19 cellular contexts compared by ENCODE assay signal in the genomic region with DNA sequence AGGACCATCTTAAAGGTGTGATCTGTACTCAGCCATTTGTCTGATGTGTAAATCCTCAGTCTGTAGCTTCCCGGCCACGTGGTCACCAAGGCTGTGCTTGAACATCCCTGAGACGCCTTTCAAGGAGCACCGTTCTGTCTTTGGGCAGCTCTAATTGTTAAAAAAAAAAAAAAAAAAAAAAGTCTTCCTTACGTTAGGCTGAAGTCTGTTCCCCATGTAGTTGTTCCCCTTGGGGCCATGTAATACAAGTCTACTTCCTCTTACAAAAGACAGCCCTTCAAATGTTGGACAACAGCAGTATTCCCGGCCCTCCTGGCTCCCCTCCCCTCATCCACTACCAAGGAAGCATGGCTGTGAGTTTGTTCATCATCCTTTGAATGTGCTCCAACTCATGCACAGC.
DNase-seq lines count a peak whose midpoint lies in the region; ATAC-seq, FAIRE-seq and TF ChIP-seq lines count a peak whose summit lies in the region.
"Had no signal": no experiment of that assay in that cellular context is flagged by ENCODE, and none has a peak within 500 bp of the region (broad histone marks: within the 10 kb centered on the region; RNA-seq: fewer than 3 reads in every experiment).

No MANE protein-coding gene starts in this region.

- TF ChIP-seq RAD21 in GM12878 (IDR thresholded peaks at IDR 0.05; ENCODE audit: insufficient read depth, low read depth, low read length): no peak

- H3K4me1 Mint-ChIP-seq in MCF 10A (ENCODE audit: insufficient read depth, unreplicated experiment) (peaks cover 10% of the 10 kb centered on the region), natural killer cell (peaks cover 78 to 86% of the 10 kb centered on the region in 2 donors)

- no peak overlapping the region for H3K9ac ChIP-seq in GM12878 (ENCODE audit: control insufficient read depth, insufficient read depth, low read length)

- in situ Hi-C loops in GM12878 (cut with MboI): no loop called here
- in situ Hi-C loops in HAP-1 (cut with MboI; ENCODE audit: low sequenced_read_pairs): no loop called here

- intact Hi-C loops in breast epithelium (cut with DNase I; ENCODE audit: low total_unique reads): no loop called here
- intact Hi-C loops in MCF 10A (cut with micrococcal nuclease): loop anchor here (5.0 kb wide), 1 partner anchor 88 kb away; no protein-coding TSS in a partner anchor
- intact Hi-C loops in GM12878 (cut with micrococcal nuclease; ENCODE audit: unreplicated experiment): no loop called here
- intact Hi-C loops in natural killer cell (cut with micrococcal nuclease): no loop called here

- H3K4me3 Mint-ChIP-seq in MCF 10A (ENCODE audit: unreplicated experiment) (no peak overlapping the region), natural killer cell (peak overlapping the region; percentile 21)
- H3K4me3 Mint-ChIP-seq: HFFc6 had no signal

- H3K79me2 ChIP-seq in GM12878 (ENCODE audit: control insufficient read depth, insufficient read depth, low read length): peaks cover 77% of the 10 kb centered on the region

- H3K4me3 ChIP-seq in breast epithelium: no peak overlapping the region
- no peak overlapping the region for H3K4me3 ChIP-seq in GM12878
- no peak overlapping the region for H3K4me3 ChIP-seq in HAP-1
- H3K4me3 ChIP-seq: A549 had no signal

- CTCF ChIA-PET in MCF 10A (lab: Yijun Ruan, JAX) (no interaction called here), GM12878 (lab: Yijun Ruan, JAX) (interaction anchor here (0.9 to 1.6 kb wide), 5 partner anchors 8 to 35 kb away, joined by 3 to 5 read pairs (median 3); no protein-coding TSS in a partner anchor)

- BruUV-seq in MCF 10A (replicated peaks; lab: Mats Ljungman, UMichigan) (no TSS peak), GM12878 (replicated peaks; lab: Mats Ljungman, UMichigan) (no TSS peak)

- no peak for TF ChIP-seq EP300 in GM12878 (IDR thresholded peaks at IDR 0.05; ENCODE audit: borderline replicate concordance in 1 of 2, control insufficient read depth in 1 of 2, low read depth in 2 of 2, low read length in 2 of 2)

- H3K27ac Mint-ChIP-seq in MCF 10A (ENCODE audit: low read depth, unreplicated experiment) (no peak overlapping the region), natural killer cell (peak overlapping the region; percentile 36 to 58)
- H3K27ac Mint-ChIP-seq: HFFc6 had no signal

- RAD21 ChIA-PET in GM12878 (lab: Charles Lee; ENCODE audit: unreplicated experiment): interaction anchor here (0.6 to 1.8 kb wide), 9 partner anchors 10 to 41 kb away, joined by 3 to 7 read pairs (median 4); no protein-coding TSS in a partner anchor

- no peak for TF ChIP-seq CTCF in breast epithelium (IDR thresholded peaks at IDR 0.05)
- no peak for TF ChIP-seq CTCF in MCF 10A (IDR thresholded peaks at IDR 0.05; ENCODE audit: unreplicated experiment)
- no peak for TF ChIP-seq CTCF in GM12878 (IDR thresholded peaks at IDR 0.05 in 2 of 3, conservative IDR thresholded peaks at IDR 0.05 in 1 of 3; ENCODE audit: control insufficient read depth in 2 of 3, extremely low read depth in 1 of 3, insufficient read depth in 1 of 3, low read depth in 3 of 3, low read length in 3 of 3)
- no peak for TF ChIP-seq CTCF in natural killer cell (IDR thresholded peaks at IDR 0.05)

- H3K4me1 ChIP-seq in breast epithelium: peaks cover 0 to 5% of the 10 kb centered on the region in 2 donors
- peaks cover 15% of the 10 kb centered on the region; the same call in 1 of the 2 replicates for H3K4me1 ChIP-seq in GM12878 (ENCODE audit: control insufficient read depth, insufficient read depth, low read length)
- peaks cover 5% of the 10 kb centered on the region for H3K4me1 ChIP-seq in HAP-1
- H3K4me1 ChIP-seq: Caco-2 had no signal

- no peaks in the 10 kb centered on the region for H3K36me3 ChIP-seq in breast epithelium
- no peaks in the 10 kb centered on the region; a peak in 1 of 4 replicates for H3K36me3 ChIP-seq in GM12878 (ENCODE audit: control insufficient read depth in 2 of 2, insufficient read depth in 2 of 2, low read length in 1 of 2)
- no peaks in the 10 kb centered on the region for H3K36me3 ChIP-seq in HAP-1 (replicated peaks)

- POLR2A ChIA-PET in MCF 10A (lab: Yijun Ruan, JAX) (interaction anchor here (0.6 kb wide), 1 partner anchor 18 kb away, joined by 3 read pairs; no protein-coding TSS in a partner anchor), GM12878 (lab: Charles Lee) (interaction anchor here (0.6 to 1.6 kb wide), 7 partner anchors 13 to 93 kb away, joined by 3 to 8 read pairs (median 4); no protein-coding TSS in a partner anchor)

- peak overlapping the region; percentile 8 to 26 for H3K27ac ChIP-seq in breast epithelium
- peak overlapping the region; percentile 7; the same call in 1 of the 2 replicates for H3K27ac ChIP-seq in GM12878 (ENCODE audit: control insufficient read depth, insufficient read depth)
- H3K27ac ChIP-seq: A549 had no signal

- DNase-seq in breast epithelium (ENCODE audit: low spot score in 2 of 2) (no peak), MCF 10A (ENCODE audit: unreplicated experiment) (no peak), GM12878 (ENCODE audit: low read depth, low spot score) (no peak), natural killer cell (no peak), HAP-1 (ENCODE audit: low spot score in 2 of 2) (no peak), NOMO-1 treated with DMSO at 0.1 percent for 48 hours (lab: John Stamatoyannopoulos, UW; ENCODE audit: unreplicated experiment) (no peak)
- no peak for DNase-seq in activated effector memory CD4-positive, alpha-beta T cell treated with anti-CD3 and anti-CD28 coated beads, Interleukin-2, amount 50 U/mL, for 16 hours
- DNase-seq: Caco-2, DMS153, GOT3, HFFc6, KG1, NCI-H1092 treated with DMSO at 0.1 percent for 48 hours, NCI-H2081 treated with DMSO at 0.1 percent for 48 hours, NCI-H526 treated with DMSO at 0.1 percent for 48 hours, RPMI8226, SIG-M5 had no signal

- TF ChIP-seq POLR2A in breast epithelium (IDR thresholded peaks at IDR 0.05): no peak
- TF ChIP-seq POLR2A in GM12878 (IDR thresholded peaks at IDR 0.05; ENCODE audit: low read depth, low read length): no peak

- H2AFZ ChIP-seq in GM12878 (ENCODE audit: control insufficient read depth, low read depth, low read length): no peak overlapping the region

- H3K36me3 Mint-ChIP-seq in MCF 10A (ENCODE audit: insufficient read depth, unreplicated experiment) (peaks cover 5% of the 10 kb centered on the region), natural killer cell (no peaks in the 10 kb centered on the region)
- H3K36me3 Mint-ChIP-seq: CD14-positive monocyte had no signal

- whole genome bisulfite sequencing in GM12878 (ENCODE audit: insufficient coverage, insufficient replicate concordance, low lambda C conversion rate, missing lambda C conversion rate): 57% methylated on average over 6 of the region's 6 CpGs

- no peak; the same call in 2 of the 3 replicates for ATAC-seq in GM12878
- no peak for ATAC-seq in natural killer cell
- ATAC-seq: A549 had no signal

- SMC1A ChIA-PET in GM12878 (lab: Charles Lee; ENCODE audit: uncharacterized antibody, unreplicated experiment): interaction anchor here (0.7 to 2.0 kb wide), 9 partner anchors 13 to 41 kb away, joined by 3 to 11 read pairs (median 5); no protein-coding TSS in a partner anchor

- H3K27me3 ChIP-seq in breast epithelium (no peaks in the 10 kb centered on the region), GM12878 (replicated peaks in 1 of 2; ENCODE audit: control insufficient read depth in 2 of 2, insufficient read depth in 2 of 2, low read length in 1 of 2) (no peaks in the 10 kb centered on the region), HAP-1 (ENCODE audit: low read depth) (no peaks in the 10 kb centered on the region)

- no peak for FAIRE-seq in GM12878 (lab: Jason Lieb, UNC)

- H3K27me3 Mint-ChIP-seq in MCF 10A (ENCODE audit: insufficient read depth, unreplicated experiment): no peaks in the 10 kb centered on the region
- no peaks in the 10 kb centered on the region for H3K27me3 Mint-ChIP-seq in natural killer cell (ENCODE audit: low read depth in 2 of 2)

- H3K9me3 Mint-ChIP-seq in MCF 10A (ENCODE audit: unreplicated experiment): peaks cover 8% of the 10 kb centered on the region
- no peaks in the 10 kb centered on the region for H3K9me3 Mint-ChIP-seq in natural killer cell

- H3K4me2 ChIP-seq in GM12878 (ENCODE audit: control insufficient read depth, insufficient read depth): no peak overlapping the region
- H3K4me2 ChIP-seq: A549 had no signal

- no peaks in the 10 kb centered on the region for H3K9me3 ChIP-seq in breast epithelium
- no peaks in the 10 kb centered on the region for H3K9me3 ChIP-seq in GM12878 (replicated peaks; ENCODE audit: control insufficient read depth, insufficient read depth, low read length)
- H3K9me3 ChIP-seq in HAP-1: no peaks in the 10 kb centered on the region
- H3K9me3 ChIP-seq: A549, Caco-2 had no signal

- no peaks in the 10 kb centered on the region for H4K20me1 ChIP-seq in GM12878 (ENCODE audit: control insufficient read depth, insufficient read depth)

TF ChIP-seq in GM12878, 131 proteins besides CTCF, POLR2A, EP300 and RAD21:
- TF ChIP-seq ZNF384 (IDR thresholded peaks at IDR 0.05; ENCODE audit: borderline replicate concordance, low read depth, low read length): peak; percentile 58; the same call in 1 of the 2 replicates
- TF ChIP-seq USF1 (IDR thresholded peaks at IDR 0.05; ENCODE audit: borderline replicate concordance, extremely low read length, insufficient read depth, low read depth, low read length): no peak
- TF ChIP-seq BHLHE40 (IDR thresholded peaks at IDR 0.05; ENCODE audit: borderline replicate concordance in 1 of 2, low read depth in 2 of 2, low read length in 1 of 2): no peak
